17 cellular contexts compared by ENCODE assay signal in the genomic region with DNA sequence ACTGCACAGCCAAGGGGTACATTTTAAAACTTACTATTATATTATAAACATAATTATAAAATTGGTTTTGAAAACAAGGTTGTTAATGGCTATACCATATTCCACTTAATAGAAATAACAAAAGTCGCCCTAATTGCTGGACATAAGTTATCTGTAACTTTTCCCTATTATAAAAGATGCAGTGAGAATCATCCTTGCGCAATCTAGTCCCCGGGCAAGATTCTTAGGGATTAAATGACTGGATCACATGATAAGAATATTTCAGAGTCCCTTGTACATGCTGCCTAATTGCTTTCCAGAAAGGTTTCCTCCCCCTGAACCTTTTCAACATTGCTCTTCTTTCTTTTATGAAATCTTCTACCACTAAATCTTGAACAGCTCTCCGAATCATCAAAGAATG.
A peak's percentile ranks its signal among the peaks of the same experiment; 100 is the strongest.
DNase-seq lines count a peak whose midpoint lies in the region; ATAC-seq, FAIRE-seq and TF ChIP-seq lines count a peak whose summit lies in the region.
"Had no signal": no experiment of that assay in that cellular context is flagged by ENCODE, and none has a peak within 500 bp of the region (broad histone marks: within the 10 kb centered on the region; RNA-seq: fewer than 3 reads in every experiment).

No MANE protein-coding gene starts in this region.

- no peak overlapping the region for H3K4me3 ChIP-seq in bronchial epithelial cell (ENCODE audit: low read depth, low read length)
- no peak overlapping the region for H3K4me3 ChIP-seq in small intestine (ENCODE audit: low read depth in 1 of 2, low read length in 2 of 2)
- H3K4me3 ChIP-seq: BLaER1 had no signal

- intact Hi-C loops in activated CD4-positive, alpha-beta T cell treated with anti-CD3 and anti-CD28 coated beads, Interleukin-2, amount 10 ng/mL, durations not matched to agents 24 days and 14 days (cut with micrococcal nuclease) = no loop called here

- POLR2A ChIA-PET in RWPE1 (lab: Yijun Ruan, JAX; ENCODE audit: low non-redundant PET) = no interaction called here

- peaks cover 2% of the 10 kb centered on the region for H3K27me3 Mint-ChIP-seq in activated CD4-positive, alpha-beta T cell treated with anti-CD3 and anti-CD28 coated beads, Interleukin-2, amount 10 ng/mL, durations not matched to agents 24 days and 14 days
- H3K27me3 Mint-ChIP-seq: CD8-positive, alpha-beta memory T cell; IgD-negative memory B cell had no signal

- DNase-seq in activated CD4-positive, alpha-beta T cell treated with anti-CD3 and anti-CD28 coated beads, Interleukin-2, amount 10 ng/mL, durations not matched to agents 24 days and 14 days = peak; percentile 16
- DNase-seq in activated CD4-positive, alpha-beta T cell treated with anti-CD3 and anti-CD28 coated beads for 4 hours = no peak
- DNase-seq in RWPE1 (ENCODE audit: low spot score) (peak; percentile 48), bronchial epithelial cell (ENCODE audit: low read depth) (peak; percentile 21), small intestine (peak; percentile 10), T1000 (lab: John Stamatoyannopoulos, UW) (no peak), NAMALWA (ENCODE audit: low spot score) (no peak)
- DNase-seq: AML-193; CD8-positive, alpha-beta memory T cell; DND-41; GDM1 had no signal

- H3K27ac Mint-ChIP-seq in activated CD4-positive, alpha-beta T cell treated with anti-CD3 and anti-CD28 coated beads, Interleukin-2, amount 10 ng/mL, durations not matched to agents 24 days and 14 days = no peak overlapping the region
- H3K27ac Mint-ChIP-seq: CD8-positive, alpha-beta memory T cell; IgD-negative memory B cell had no signal

- WGBS in small intestine, 3 donors = 40 to 68% (median 45%) methylated on average over 4 of the region's 4 CpGs

- H3K4me1 ChIP-seq in small intestine (ENCODE audit: control insufficient read depth in 2 of 2, insufficient read depth in 1 of 2, low read depth in 1 of 2, low read length in 1 of 2) = no peaks in the 10 kb centered on the region
- H3K4me1 ChIP-seq: BLaER1, Caco-2 had no signal

- no peaks in the 10 kb centered on the region for H3K27me3 ChIP-seq in bronchial epithelial cell (ENCODE audit: control insufficient read depth, insufficient read depth, low read length)
- H3K27me3 ChIP-seq in small intestine (ENCODE audit: control insufficient read depth in 2 of 2, insufficient read depth in 2 of 2, low read length in 2 of 2) = no peaks in the 10 kb centered on the region
- H3K27me3 ChIP-seq: BLaER1 had no signal

- no peak for ATAC-seq in GM18511 (IDR thresholded peaks at IDR 0.05; ENCODE audit: unreplicated experiment)

- no peak overlapping the region for H3K4me3 Mint-ChIP-seq in activated CD4-positive, alpha-beta T cell treated with anti-CD3 and anti-CD28 coated beads, Interleukin-2, amount 10 ng/mL, durations not matched to agents 24 days and 14 days
- H3K4me3 Mint-ChIP-seq: CD8-positive, alpha-beta memory T cell; IgD-negative memory B cell had no signal

- H3K27ac ChIP-seq in RWPE1 = no peak overlapping the region
- H3K27ac ChIP-seq in small intestine (ENCODE audit: low read depth in 1 of 2, low read length in 1 of 2) = no peak overlapping the region
- H3K27ac ChIP-seq: 22Rv1, BLaER1 had no signal

- no peak for FAIRE-seq in bronchial epithelial cell (lab: Jason Lieb, UNC)
- no peak for FAIRE-seq in small intestine (lab: Jason Lieb, UNC)
- FAIRE-seq: H54 had no signal

- H3K36me3 Mint-ChIP-seq in activated CD4-positive, alpha-beta T cell treated with anti-CD3 and anti-CD28 coated beads, Interleukin-2, amount 10 ng/mL, durations not matched to agents 24 days and 14 days (ENCODE audit: low read depth) = no peaks in the 10 kb centered on the region
- H3K36me3 Mint-ChIP-seq: CD8-positive, alpha-beta memory T cell; IgD-negative memory B cell had no signal

- TF ChIP-seq CTCF in RWPE1 (conservative IDR thresholded peaks at IDR 0.05; ENCODE audit: low read depth) = no peak
- no peak for TF ChIP-seq CTCF in bronchial epithelial cell (IDR thresholded peaks at IDR 0.05; ENCODE audit: insufficient read depth, low read length, severe bottlenecking)

- H3K4me1 Mint-ChIP-seq in activated CD4-positive, alpha-beta T cell treated with anti-CD3 and anti-CD28 coated beads, Interleukin-2, amount 10 ng/mL, durations not matched to agents 24 days and 14 days = no peaks in the 10 kb centered on the region
- H3K4me1 Mint-ChIP-seq: CD8-positive, alpha-beta memory T cell; IgD-negative memory B cell had no signal

- CTCF ChIA-PET in RWPE1 (lab: Yijun Ruan, JAX) = no interaction called here

- no peaks in the 10 kb centered on the region for H3K9me3 Mint-ChIP-seq in activated CD4-positive, alpha-beta T cell treated with anti-CD3 and anti-CD28 coated beads, Interleukin-2, amount 10 ng/mL, durations not matched to agents 24 days and 14 days
- H3K9me3 Mint-ChIP-seq: CD8-positive, alpha-beta memory T cell had no signal

- H3K9me3 ChIP-seq in small intestine (ENCODE audit: control insufficient read depth, low read depth) = no peaks in the 10 kb centered on the region
- H3K9me3 ChIP-seq: Caco-2 had no signal

- H3K36me3 ChIP-seq in bronchial epithelial cell (ENCODE audit: control insufficient read depth, insufficient read depth, low read length) (no peaks in the 10 kb centered on the region), small intestine (ENCODE audit: control insufficient read depth in 2 of 2, insufficient read depth in 2 of 2, low read length in 2 of 2) (no peaks in the 10 kb centered on the region)
- H3K36me3 ChIP-seq: BLaER1 had no signal

Comparison
In these comparisons a context has a peak if more than half of its experiments do, and no peak if none do; other contexts are left out.
1. DNase-seq: peak in activated CD4-positive, alpha-beta T cell treated with anti-CD3 and anti-CD28 coated beads, Interleukin-2, amount 10 ng/mL, durations not matched to agents 24 days and 14 days (single experiment), RWPE1 (single experiment), bronchial epithelial cell (single experiment) and small intestine (single experiment); none in activated CD4-positive, alpha-beta T cell treated with anti-CD3 and anti-CD28 coated beads for 4 hours (0 of 2), T1000 (single experiment) and NAMALWA (single experiment).